23 cellular contexts compared by ENCODE assay signal in genomic region chr3:60182697-60183096, GRCh38.
"Had no signal": no experiment of that assay in that cellular context is flagged by ENCODE, and none has a peak within 500 bp of the region (broad histone marks: within the 10 kb centered on the region; RNA-seq: fewer than 3 reads in every experiment).

No MANE protein-coding gene starts in this region.

- H3K4me3 ChIP-seq: body of pancreas, psoas muscle, right lobe of liver, smooth muscle cell, suprapubic skin had no signal

- H3K4me1 ChIP-seq: body of pancreas, foreskin keratinocyte, psoas muscle, right lobe of liver, suprapubic skin had no signal

- H3K27ac ChIP-seq: body of pancreas, foreskin keratinocyte, psoas muscle, right lobe of liver, suprapubic skin, WERI-Rb-1 had no signal

- H3K36me3 ChIP-seq: right lobe of liver, suprapubic skin, WERI-Rb-1 had no signal

- H3K9me3 ChIP-seq: body of pancreas, psoas muscle, right lobe of liver, suprapubic skin had no signal

- H3K4me2 ChIP-seq: smooth muscle cell had no signal

- ATAC-seq: activated T-cell treated with anti-CD3 and anti-CD28 coated beads, Interleukin-2, amount 50 U/mL, for 4 hours; body of pancreas; foreskin keratinocyte; psoas muscle; right lobe of liver; T-cell had no signal

- DNase-seq: activated CD4-positive, alpha-beta T cell treated with anti-CD3 and anti-CD28 coated beads, Interleukin-2, amount 50 U/mL, for 48 hours; activated effector memory CD4-positive, alpha-beta T cell treated with anti-CD3 and anti-CD28 coated beads, Interleukin-2, amount 50 U/mL, for 16 hours; activated naive CD8-positive, alpha-beta T cell treated with anti-CD3 and anti-CD28 coated beads for 36 hours; activated T-cell treated with anti-CD3 and anti-CD28 coated beads, Interleukin-2, amount 50 U/mL, for 4 hours; amygdala; body of pancreas; central memory CD4-positive, alpha-beta T cell; cortex of kidney; effector CD4-positive, alpha-beta T cell; foreskin keratinocyte; mesenchymal stem cell; nephron progenitor cell; psoas muscle; right lobe of liver; stimulated activated CD4-positive, alpha-beta T cell treated with anti-CD3 and anti-CD28 coated beads, Interleukin-4, amount 100 ng/mL, for 4 hours; stimulated activated CD8-positive, alpha-beta memory T cell treated with anti-CD3 and anti-CD28 coated beads, Interleukin-4, amount 100 ng/mL, for 48 hours; stimulated activated naive CD4-positive, alpha-beta T cell treated with Interleukin-2 at 50 U/mL for 16 hours; T-cell; T-helper 9 cell; trophoblast cell; WERI-Rb-1 had no signal

- H3K27me3 ChIP-seq: body of pancreas, foreskin keratinocyte, right lobe of liver, suprapubic skin had no signal
